In the genomic region with DNA sequence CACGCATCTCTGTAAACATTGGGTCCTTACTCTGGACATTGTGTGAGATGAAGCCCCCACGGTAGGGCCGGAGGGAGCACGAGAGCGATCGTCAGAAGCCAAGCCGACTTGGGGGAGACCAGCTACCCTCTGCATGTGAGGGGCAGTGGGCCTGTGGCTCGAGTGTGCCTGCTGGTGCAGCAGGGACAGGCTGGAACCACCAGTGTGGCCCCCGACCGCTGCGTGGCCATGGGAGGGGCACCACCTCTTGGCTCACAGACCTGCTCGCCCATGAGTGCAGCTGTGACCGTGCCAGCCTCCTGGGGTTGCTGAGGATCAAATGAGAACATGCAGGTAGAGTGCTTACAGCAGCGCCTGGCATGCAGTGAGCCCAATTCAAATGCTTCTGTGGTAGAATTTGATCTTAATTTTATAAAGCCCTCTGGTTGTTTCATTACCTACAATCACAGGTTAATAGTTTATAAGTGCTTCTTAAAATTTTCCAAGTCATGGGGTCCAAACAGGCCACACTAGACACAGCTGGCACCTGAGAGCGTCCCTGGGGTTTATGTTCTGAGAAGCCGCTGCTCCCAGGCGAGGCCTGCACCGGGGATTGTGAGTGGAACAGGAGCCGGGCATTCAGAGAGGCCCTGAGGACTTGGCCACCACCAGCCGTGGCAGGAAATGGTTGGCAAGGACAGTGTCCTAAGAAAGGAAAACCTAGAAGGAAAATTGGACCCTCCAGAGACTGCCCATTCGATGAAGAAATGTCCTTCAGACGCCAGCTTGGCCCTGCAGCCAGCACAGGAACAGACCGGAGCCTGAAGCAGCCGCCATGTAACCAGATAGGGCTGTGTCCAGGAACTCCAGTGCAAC, we compare ENCODE assay signal across 15 cellular contexts. TPM values are rescaled to one million over a fixed set of nuclear protein-coding genes. Genes with fewer than 3 reads are reported as not detected.
DNase-seq lines count a peak whose midpoint lies in the region; ATAC-seq and TF ChIP-seq lines count a peak whose summit lies in the region.
"Had no signal": no experiment of that assay in that cellular context is flagged by ENCODE, and none has a peak within 500 bp of the region (broad histone marks: within the 10 kb centered on the region; RNA-seq: fewer than 3 reads in every experiment).

No MANE protein-coding gene starts in this region.

- H3F3A ChIP-seq in smooth muscle cell (ENCODE audit: low read depth), result peaks cover 8% of the 10 kb centered on the region

- H3K27me3 ChIP-seq in ascending aorta, result no peaks in the 10 kb centered on the region
- H3K27me3 ChIP-seq in mesendoderm (ENCODE audit: insufficient read depth, low read length, poor library complexity), result no peaks in the 10 kb centered on the region
- H3K27me3 ChIP-seq in smooth muscle cell (ENCODE audit: low read depth), result no peaks in the 10 kb centered on the region

- H3K23ac ChIP-seq in mesendoderm (ENCODE audit: low read length), result no peak overlapping the region

- H3K79me2 ChIP-seq in mesendoderm (ENCODE audit: control insufficient read depth, insufficient read depth, low read length) (no peaks in the 10 kb centered on the region), smooth muscle cell (ENCODE audit: low read depth) (no peaks in the 10 kb centered on the region)

- H3K56ac ChIP-seq in mesendoderm (ENCODE audit: low read length), result peak overlapping the region; percentile 50

- TF ChIP-seq CTCF in ascending aorta (IDR thresholded peaks at IDR 0.05) (no peak), smooth muscle cell (IDR thresholded peaks at IDR 0.05; ENCODE audit: borderline replicate concordance, insufficient read depth, poor library complexity, severe bottlenecking) (no peak)

- H3K9me3 ChIP-seq in ascending aorta, result peaks cover 0 to 8% of the 10 kb centered on the region in 2 donors
- H3K9me3 ChIP-seq in smooth muscle cell (replicated peaks; ENCODE audit: low read depth), result no peaks in the 10 kb centered on the region

- no peak overlapping the region for H2BK120ac ChIP-seq in mesendoderm (ENCODE audit: low read depth, low read length)

- no peak for ATAC-seq in stimulated activated naive CD8-positive, alpha-beta T cell treated with anti-CD3 and anti-CD28 coated beads, Interleukin-15, Interleukin-2, amounts not matched to agents 100 U/mL and 50 U/mL, for 24 hours
- ATAC-seq in GM21717 (IDR thresholded peaks at IDR 0.05; ENCODE audit: unreplicated experiment), result no peak
- ATAC-seq: stimulated activated effector memory CD8-positive, alpha-beta T cell treated with anti-CD3 and anti-CD28 coated beads, Interleukin-12 subunit alpha, Interleukin-12 subunit beta, amount 100 ng/mL, for 72 hours had no signal

- no peak overlapping the region for H3K4me3 ChIP-seq in ascending aorta
- no peak overlapping the region for H3K4me3 ChIP-seq in mesendoderm (ENCODE audit: low read length)
- H3K4me3 ChIP-seq in smooth muscle cell, result no peak overlapping the region

- no peaks in the 10 kb centered on the region for H3K36me3 ChIP-seq in ascending aorta
- no peaks in the 10 kb centered on the region for H3K36me3 ChIP-seq in mesendoderm (ENCODE audit: control insufficient read depth, insufficient read depth, low read length)
- H3K36me3 ChIP-seq in smooth muscle cell (ENCODE audit: low read depth), result no peaks in the 10 kb centered on the region

- H2BK5ac ChIP-seq in mesendoderm (ENCODE audit: low read length), result no peak overlapping the region

- WGBS in mesendoderm (ENCODE audit: extremely low coverage, insufficient coverage, low lambda C conversion rate), result no CpG with 5 or more reads among the region's 24 CpGs
- 92% methylated on average over 24 of the region's 24 CpGs for WGBS in smooth muscle cell (ENCODE audit: low lambda C conversion rate)

- H2AFZ ChIP-seq in smooth muscle cell (ENCODE audit: low read depth), result no peak overlapping the region

- no peak overlapping the region for H4K8ac ChIP-seq in mesendoderm (ENCODE audit: low read depth, low read length)

- H4K20me1 ChIP-seq in smooth muscle cell (ENCODE audit: low read depth), result no peaks in the 10 kb centered on the region

- H3K18ac ChIP-seq in mesendoderm (ENCODE audit: low read length), result no peak overlapping the region

- H2BK15ac ChIP-seq in mesendoderm (replicated peaks; ENCODE audit: low read depth), result no peak overlapping the region

- intact Hi-C loops in ascending aorta (cut with DNase I), result loop anchor here (2.0 to 10.0 kb wide), 4 partner anchors 23 to 177 kb away; partner anchors contain the start of genes ADARB1 and PTTG1IP

- H3K27ac ChIP-seq in ascending aorta (peak overlapping the region; percentile 98 to 99), mesendoderm (ENCODE audit: low read depth, low read length) (no peak overlapping the region), smooth muscle cell (ENCODE audit: low read depth) (peak overlapping the region; percentile 95)
- H3K27ac ChIP-seq: KMS-11 had no signal

- H3K9ac ChIP-seq in mesendoderm (ENCODE audit: low read length) (no peak overlapping the region), smooth muscle cell (ENCODE audit: low read depth) (no peak overlapping the region)
- H3K9ac ChIP-seq: KMS-11 had no signal

- H2AK5ac ChIP-seq in mesendoderm (ENCODE audit: low read length), result no peak overlapping the region

- H4K5ac ChIP-seq in mesendoderm (ENCODE audit: low read length), result no peak overlapping the region

- H3K4me2 ChIP-seq in mesendoderm (ENCODE audit: low read length), result no peak overlapping the region
- H3K4me2 ChIP-seq in smooth muscle cell, result peak overlapping the region; percentile 75
- H3K4me2 ChIP-seq: KMS-11 had no signal

- no peak overlapping the region for H3K4ac ChIP-seq in mesendoderm (ENCODE audit: low read depth, low read length)

- DNase-seq in DMS79 treated with DMSO at 0.1 percent for 48 hours (lab: John Stamatoyannopoulos, UW), result peak; percentile 53
- DNase-seq in ascending aorta (ENCODE audit: low spot score in 2 of 2), result peak in 1 of 2 donors; percentile 85
- no peak for DNase-seq in mesendoderm
- no peak for DNase-seq in smooth muscle cell (lab: John Stamatoyannopoulos, UW; ENCODE audit: unreplicated experiment)
- DNase-seq in stimulated activated naive CD8-positive, alpha-beta T cell treated with anti-CD3 and anti-CD28 coated beads, Interleukin-15, Interleukin-2, amounts not matched to agents 100 U/mL and 50 U/mL, for 24 hours, result no peak
- no peak for DNase-seq in stimulated activated naive CD4-positive, alpha-beta T cell (lab: John Stamatoyannopoulos, UW)
- DNase-seq: activated B cell treated with CpG ODN at 0.5 μM for 24 hours; naive B cell; NCI-H1930; NCI-H524; SIG-M5; stimulated activated CD4-positive, alpha-beta T cell treated with anti-CD3 and anti-CD28 coated beads, Interleukin-12 subunit alpha, Interleukin-12 subunit beta, amount 100 ng/mL, for 4 hours had no signal

- H3K4me1 ChIP-seq in ascending aorta (peaks cover 25 to 62% of the 10 kb centered on the region in 2 donors), mesendoderm (ENCODE audit: control insufficient read depth, low read depth, low read length) (peaks cover 5% of the 10 kb centered on the region), smooth muscle cell (ENCODE audit: low read depth) (peaks cover 4% of the 10 kb centered on the region)

- H3K79me1 ChIP-seq in mesendoderm (ENCODE audit: low read length), result no peaks in the 10 kb centered on the region

RNA-seq across cellular contexts. Expression of gene ADARB1, which starts 22.6 kb away (rescaled TPM):
- 82.9 TPM for total RNA-seq in ascending aorta
- polyA plus RNA-seq in mesendoderm (2013, experiment 1 of 2), result 4.6 TPM
- polyA plus RNA-seq in mesendoderm (2013, experiment 2 of 2), result 4.7 TPM
- total RNA-seq in smooth muscle cell, result 20.3 and 28.9 TPM in 2 replicates
- 25.6 and 27.6 TPM in 2 replicates for polyA plus RNA-seq in smooth muscle cell
